2 cellular contexts compared by ENCODE assay signal in the genomic region with DNA sequence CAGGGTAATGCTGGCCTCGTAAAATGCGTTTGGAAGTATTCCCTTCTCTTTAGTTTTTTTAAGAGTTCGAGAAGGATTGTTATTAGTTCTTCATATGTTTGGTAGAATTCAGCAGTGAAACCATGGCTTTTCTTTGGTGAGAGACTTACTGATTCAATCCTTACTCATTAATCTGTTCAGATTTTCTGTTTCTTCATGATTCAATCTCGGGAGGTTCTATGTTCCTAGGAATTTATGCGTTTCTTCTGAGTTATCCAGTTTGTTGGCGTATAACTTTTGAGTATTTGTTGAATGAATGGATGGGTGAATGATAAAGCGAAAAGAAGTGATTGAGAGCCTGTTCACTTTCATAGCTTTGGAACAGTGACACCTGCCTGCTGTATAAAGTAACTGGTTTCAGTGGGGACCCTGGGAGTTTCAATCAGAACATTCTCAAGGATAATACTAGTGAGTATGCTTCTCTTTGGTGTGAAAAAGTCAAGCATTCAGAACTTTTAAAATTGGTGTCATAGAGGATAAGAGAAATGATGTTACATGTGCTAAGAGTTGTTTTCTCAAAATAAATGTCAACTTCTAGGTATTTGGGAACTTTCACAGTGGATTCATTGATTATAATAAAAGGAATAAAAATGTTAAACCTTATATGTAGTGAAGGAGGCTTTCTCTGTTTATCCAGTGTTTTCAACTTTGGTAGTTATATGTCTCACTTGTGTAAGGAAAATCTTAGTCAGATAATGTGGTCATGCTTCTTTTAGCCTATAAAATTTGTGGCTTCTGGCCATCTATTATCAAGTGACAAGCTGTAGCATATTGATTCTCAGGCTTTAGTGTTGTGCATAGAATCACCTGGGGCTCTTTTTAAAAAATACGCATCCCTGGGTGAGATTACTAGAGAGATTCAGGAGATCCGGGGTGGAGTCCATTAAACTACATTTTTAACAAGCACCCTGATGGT.
A peak's percentile ranks its signal among the peaks of the same experiment; 100 is the strongest.
TF ChIP-seq lines count a peak whose summit lies in the region.

No MANE protein-coding gene starts in this region.

TF ChIP-seq in GM23338, 12 proteins besides CTCF, POLR2A, EP300 and RAD21:
- TF ChIP-seq ZNF331 (CRISPR knock-in tag; IDR thresholded peaks at IDR 0.05; ENCODE audit: low read depth) (no peak), ZNF114 (CRISPR knock-in tag; IDR thresholded peaks at IDR 0.05) (no peak)

TF ChIP-seq in HepG2, 621 proteins besides CTCF, POLR2A, EP300 and RAD21:
- TF ChIP-seq ARID2 (CRISPR knock-in tag; IDR thresholded peaks at IDR 0.05; ENCODE audit: borderline replicate concordance): 0 out of 2 replicates have a peak, but pooled peaks have one; percentile 30
- no peak for TF ChIP-seq SIX1 (CRISPR knock-in tag; IDR thresholded peaks at IDR 0.05; ENCODE audit: borderline replicate concordance)
- no peak for TF ChIP-seq YEATS2 (CRISPR knock-in tag; IDR thresholded peaks at IDR 0.05; ENCODE audit: borderline replicate concordance)
- no peak for TF ChIP-seq SP4 (CRISPR knock-in tag; IDR thresholded peaks at IDR 0.05)
- no peak for TF ChIP-seq FOXC1 (CRISPR knock-in tag; IDR thresholded peaks at IDR 0.05; ENCODE audit: borderline replicate concordance)
